In the genomic region with DNA sequence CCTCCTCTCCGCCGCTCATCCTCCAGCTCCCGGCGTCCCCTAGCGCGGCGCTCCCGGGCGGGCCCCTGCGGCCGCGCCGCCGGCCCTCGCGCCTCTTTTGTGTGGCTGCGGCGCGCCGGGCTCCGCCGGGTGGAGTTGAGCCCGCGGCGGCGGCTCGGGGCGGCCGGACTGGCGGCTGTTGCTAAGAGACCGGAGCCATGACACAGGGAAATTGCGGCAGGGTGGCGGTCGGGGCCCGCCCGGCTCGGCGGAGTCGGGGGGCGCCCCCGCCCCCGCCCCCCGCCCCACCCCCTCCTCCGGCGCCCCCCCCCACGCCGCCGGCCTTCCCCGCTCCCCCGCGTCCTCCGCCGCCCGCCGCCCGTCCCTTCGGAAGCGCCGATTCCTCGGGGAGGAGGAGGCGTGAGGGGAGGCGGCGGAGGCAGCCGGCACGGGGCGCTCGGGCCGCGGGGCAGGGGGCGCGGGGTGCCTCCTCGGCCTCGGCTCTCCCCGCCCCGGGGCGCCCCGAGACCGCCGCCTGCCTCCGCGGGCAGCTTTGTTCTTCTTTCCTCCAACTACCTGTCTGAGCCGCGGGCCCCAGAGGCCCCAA, we compare ENCODE assay signal across 8 cellular contexts. TPM values are rescaled to one million over a fixed set of nuclear protein-coding genes. Genes with fewer than 3 reads are reported as not detected.
DNase-seq lines count a peak whose midpoint lies in the region; ATAC-seq and TF ChIP-seq lines count a peak whose summit lies in the region.

A gene (minus strand): TSS at position 223 of the 586 bp plus-strand sequence. CDS start 3,459 bp downstream, outside the sequence.

- ATAC-seq in left colon, result peak; percentile 26

- H3K4me3 ChIP-seq in HEK293 (ENCODE audit: low read depth, low read length) (peak within 1 kb of the TSS; percentile 70), ascending aorta (peak within 1 kb of the TSS; percentile 58 to 61)

- POLR2A ChIA-PET in HEK293 (lab: Yijun Ruan, JAX), result interaction anchor here (1.1 to 1.5 kb wide), 2 partner anchors 8 to 351 kb away, joined by 3 to 5 read pairs; a partner anchor contains a TSS

- DNase-seq in DMS79 (lab: John Stamatoyannopoulos, UW) (peak; percentile 50), ascending aorta (ENCODE audit: low spot score in 2 of 2) (no peak), left colon (peak in 1 of 2 donors; percentile 5), T-helper 1 cell (no peak), NK-92 (lab: John Stamatoyannopoulos, UW; ENCODE audit: unreplicated experiment) (no peak), LoVo (ENCODE audit: low spot score) (no peak)

- H3K4me1 ChIP-seq in HEK293 (ENCODE audit: control insufficient read depth, insufficient read depth, low read length) (peaks cover 28% of the 10 kb centered on the region), ascending aorta (peaks cover 0 to 4% of the 10 kb centered on the region in 2 donors)

- intact Hi-C loops in ascending aorta (cut with DNase I), result no loop called here
- intact Hi-C loops in left colon (cut with DNase I, micrococcal nuclease), result no loop called here

- H3K36me3 ChIP-seq in HEK293 (ENCODE audit: control insufficient read depth in 2 of 2, insufficient read depth in 1 of 2, low read length in 2 of 2) (peaks cover 0 to 5% of the 10 kb centered on the region in 2 experiments; a peak in 1 of 3 replicates), ascending aorta (no peaks in the 10 kb centered on the region)

- TF ChIP-seq CTCF in HEK293 (tag by site-specific recombination; IDR thresholded peaks at IDR 0.05) (no peak), ascending aorta (IDR thresholded peaks at IDR 0.05) (no peak)

- CTCF ChIA-PET in HEK293 (lab: Yijun Ruan, JAX), result interaction anchor here (0.6 to 2.2 kb wide), 3 partner anchors 16 to 627 kb away, joined by 3 to 5 read pairs (median 4); no protein-coding TSS in a partner anchor

- peaks cover 15% of the 10 kb centered on the region for H3K27me3 ChIP-seq in ascending aorta

- H3K9me3 ChIP-seq in HEK293 (ENCODE audit: control insufficient read depth, insufficient read depth, low read depth, low read length) (no peaks in the 10 kb centered on the region), ascending aorta (no peaks in the 10 kb centered on the region)

- peak within 1 kb of the TSS; percentile 93 for H3K27ac ChIP-seq in HEK293 (ENCODE audit: extremely low read depth, low read depth, low read length)
- no peak within 1 kb of the TSS for H3K27ac ChIP-seq in ascending aorta
- peak within 1 kb of the TSS; percentile 27 for H3K27ac ChIP-seq in temporal lobe (ENCODE audit: low read depth, low read length)

TF ChIP-seq in HEK293, 187 proteins besides CTCF, POLR2A, EP300 and RAD21:
- TF ChIP-seq ZNF664 (tag by site-specific recombination; IDR thresholded peaks at IDR 0.05), result no peak
- TF ChIP-seq YY1 (tag by site-specific recombination; IDR thresholded peaks at IDR 0.05), result 0 out of 2 replicates have a peak, but pooled peaks have one; percentile 3
- TF ChIP-seq ZNF549 (tag by site-specific recombination; IDR thresholded peaks at IDR 0.05), result no peak
- no peak for TF ChIP-seq ZNF544 (tag by site-specific recombination; IDR thresholded peaks at IDR 0.05)
- TF ChIP-seq OSR2 (tag by site-specific recombination; IDR thresholded peaks at IDR 0.05), result no peak
TF ChIP-seq in HEK293: peak in this region for 1.

RNA-seq across cellular contexts. Expression of the gene that starts here (rescaled TPM):
- total RNA-seq in ascending aorta (under 0.01 TPM), left colon (under 1 TPM; 0.06 to 0.20 TPM), temporal lobe (20.4 TPM)

Comparison
In these comparisons a context has a peak if more than half of its experiments do, and no peak if none do; other contexts are left out.
1. RNA of the gene that starts here (total RNA-seq): 20.4 TPM in temporal lobe (single experiment); 0.06 to 0.20 TPM in left colon and under 0.01 TPM in ascending aorta (single experiment); every median in the first group is over 10 times any median in the second.
2. Peak in ATAC-seq in left colon; RNA of the gene not detected or under 1 TPM.
3. H3K27ac ChIP-seq: peak in HEK293 (single experiment) and temporal lobe (single experiment); none in ascending aorta (0 of 2).